ENCODE assay signal across 1 cellular context in the genomic region with DNA sequence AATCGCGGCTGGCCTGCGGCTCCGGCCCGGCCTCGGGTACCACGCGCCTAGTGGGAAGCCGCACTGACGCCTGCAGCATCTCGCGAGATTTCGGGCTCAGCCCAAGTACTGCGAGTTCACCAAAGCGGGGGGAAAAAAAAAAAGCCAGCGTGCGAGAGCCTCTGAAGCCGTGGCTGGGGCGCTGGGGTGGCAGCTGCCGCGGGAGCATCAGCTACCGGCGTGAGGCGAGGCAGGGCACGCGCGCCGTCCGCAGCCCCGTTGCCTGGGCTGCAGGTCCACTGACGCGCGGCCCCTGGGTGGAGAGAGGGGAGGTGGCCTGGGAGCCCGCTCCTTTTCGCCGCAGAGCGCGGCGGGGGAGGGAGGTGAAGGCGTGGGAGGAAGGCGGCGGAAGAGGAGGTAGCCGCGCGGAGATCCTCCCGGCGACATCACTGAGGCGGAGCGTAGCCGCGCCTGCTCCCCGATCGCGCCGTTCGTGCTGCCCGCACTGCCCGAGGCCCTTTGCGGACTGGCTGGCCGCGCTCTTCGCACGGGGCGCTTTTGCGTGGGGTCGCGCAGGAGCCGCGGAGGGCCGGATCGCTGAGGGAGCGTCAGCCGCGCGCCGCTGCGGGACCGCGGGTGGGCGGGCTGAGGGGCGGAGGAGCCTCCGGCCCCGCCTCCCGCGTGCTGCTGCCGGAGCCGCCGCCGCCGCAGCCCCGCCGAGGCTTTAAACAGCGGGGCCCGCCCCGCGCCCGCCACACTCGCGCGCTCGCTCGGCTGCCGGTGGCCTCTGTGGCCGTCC.
A peak's percentile ranks its signal among the peaks of the same experiment; 100 is the strongest.
TF ChIP-seq lines count a peak whose summit lies in the region.

A gene (plus strand): TSS at position 734 of the 778 bp plus-strand sequence. CDS start 189 bp downstream, outside the sequence.

TF ChIP-seq in GM12878, 131 proteins besides CTCF, POLR2A, EP300 and RAD21 (continued from another document and continues in another):
- TF ChIP-seq, protein P1, sequence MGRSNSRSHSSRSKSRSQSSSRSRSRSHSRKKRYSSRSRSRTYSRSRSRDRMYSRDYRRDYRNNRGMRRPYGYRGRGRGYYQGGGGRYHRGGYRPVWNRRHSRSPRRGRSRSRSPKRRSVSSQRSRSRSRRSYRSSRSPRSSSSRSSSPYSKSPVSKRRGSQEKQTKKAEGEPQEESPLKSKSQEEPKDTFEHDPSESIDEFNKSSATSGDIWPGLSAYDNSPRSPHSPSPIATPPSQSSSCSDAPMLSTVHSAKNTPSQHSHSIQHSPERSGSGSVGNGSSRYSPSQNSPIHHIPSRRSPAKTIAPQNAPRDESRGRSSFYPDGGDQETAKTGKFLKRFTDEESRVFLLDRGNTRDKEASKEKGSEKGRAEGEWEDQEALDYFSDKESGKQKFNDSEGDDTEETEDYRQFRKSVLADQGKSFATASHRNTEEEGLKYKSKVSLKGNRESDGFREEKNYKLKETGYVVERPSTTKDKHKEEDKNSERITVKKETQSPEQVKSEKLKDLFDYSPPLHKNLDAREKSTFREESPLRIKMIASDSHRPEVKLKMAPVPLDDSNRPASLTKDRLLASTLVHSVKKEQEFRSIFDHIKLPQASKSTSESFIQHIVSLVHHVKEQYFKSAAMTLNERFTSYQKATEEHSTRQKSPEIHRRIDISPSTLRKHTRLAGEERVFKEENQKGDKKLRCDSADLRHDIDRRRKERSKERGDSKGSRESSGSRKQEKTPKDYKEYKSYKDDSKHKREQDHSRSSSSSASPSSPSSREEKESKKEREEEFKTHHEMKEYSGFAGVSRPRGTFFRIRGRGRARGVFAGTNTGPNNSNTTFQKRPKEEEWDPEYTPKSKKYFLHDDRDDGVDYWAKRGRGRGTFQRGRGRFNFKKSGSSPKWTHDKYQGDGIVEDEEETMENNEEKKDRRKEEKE (IDR thresholded peaks at IDR 0.05) = no peak; the same call in 1 of the 2 replicates
- TF ChIP-seq, protein P2, sequence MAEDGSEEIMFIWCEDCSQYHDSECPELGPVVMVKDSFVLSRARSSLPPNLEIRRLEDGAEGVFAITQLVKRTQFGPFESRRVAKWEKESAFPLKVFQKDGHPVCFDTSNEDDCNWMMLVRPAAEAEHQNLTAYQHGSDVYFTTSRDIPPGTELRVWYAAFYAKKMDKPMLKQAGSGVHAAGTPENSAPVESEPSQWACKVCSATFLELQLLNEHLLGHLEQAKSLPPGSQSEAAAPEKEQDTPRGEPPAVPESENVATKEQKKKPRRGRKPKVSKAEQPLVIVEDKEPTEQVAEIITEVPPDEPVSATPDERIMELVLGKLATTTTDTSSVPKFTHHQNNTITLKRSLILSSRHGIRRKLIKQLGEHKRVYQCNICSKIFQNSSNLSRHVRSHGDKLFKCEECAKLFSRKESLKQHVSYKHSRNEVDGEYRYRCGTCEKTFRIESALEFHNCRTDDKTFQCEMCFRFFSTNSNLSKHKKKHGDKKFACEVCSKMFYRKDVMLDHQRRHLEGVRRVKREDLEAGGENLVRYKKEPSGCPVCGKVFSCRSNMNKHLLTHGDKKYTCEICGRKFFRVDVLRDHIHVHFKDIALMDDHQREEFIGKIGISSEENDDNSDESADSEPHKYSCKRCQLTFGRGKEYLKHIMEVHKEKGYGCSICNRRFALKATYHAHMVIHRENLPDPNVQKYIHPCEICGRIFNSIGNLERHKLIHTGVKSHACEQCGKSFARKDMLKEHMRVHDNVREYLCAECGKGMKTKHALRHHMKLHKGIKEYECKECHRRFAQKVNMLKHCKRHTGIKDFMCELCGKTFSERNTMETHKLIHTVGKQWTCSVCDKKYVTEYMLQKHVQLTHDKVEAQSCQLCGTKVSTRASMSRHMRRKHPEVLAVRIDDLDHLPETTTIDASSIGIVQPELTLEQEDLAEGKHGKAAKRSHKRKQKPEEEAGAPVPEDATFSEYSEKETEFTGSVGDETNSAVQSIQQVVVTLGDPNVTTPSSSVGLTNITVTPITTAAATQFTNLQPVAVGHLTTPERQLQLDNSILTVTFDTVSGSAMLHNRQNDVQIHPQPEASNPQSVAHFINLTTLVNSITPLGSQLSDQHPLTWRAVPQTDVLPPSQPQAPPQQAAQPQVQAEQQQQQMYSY (CRISPR knock-in tag; IDR thresholded peaks at IDR 0.05) = no peak
- TF ChIP-seq, protein P3, sequence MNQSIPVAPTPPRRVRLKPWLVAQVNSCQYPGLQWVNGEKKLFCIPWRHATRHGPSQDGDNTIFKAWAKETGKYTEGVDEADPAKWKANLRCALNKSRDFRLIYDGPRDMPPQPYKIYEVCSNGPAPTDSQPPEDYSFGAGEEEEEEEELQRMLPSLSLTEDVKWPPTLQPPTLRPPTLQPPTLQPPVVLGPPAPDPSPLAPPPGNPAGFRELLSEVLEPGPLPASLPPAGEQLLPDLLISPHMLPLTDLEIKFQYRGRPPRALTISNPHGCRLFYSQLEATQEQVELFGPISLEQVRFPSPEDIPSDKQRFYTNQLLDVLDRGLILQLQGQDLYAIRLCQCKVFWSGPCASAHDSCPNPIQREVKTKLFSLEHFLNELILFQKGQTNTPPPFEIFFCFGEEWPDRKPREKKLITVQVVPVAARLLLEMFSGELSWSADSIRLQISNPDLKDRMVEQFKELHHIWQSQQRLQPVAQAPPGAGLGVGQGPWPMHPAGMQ (IDR thresholded peaks at IDR 0.05; ENCODE audit: borderline replicate concordance) = peak; percentile 88
- TF ChIP-seq ZNF384 (IDR thresholded peaks at IDR 0.05; ENCODE audit: borderline replicate concordance, low read depth, low read length) (peak; percentile 95), ZSCAN29 (IDR thresholded peaks at IDR 0.05) (peak; percentile 17; the same call in 1 of the 2 replicates), NFXL1 (IDR thresholded peaks at IDR 0.05; ENCODE audit: borderline replicate concordance) (no peak), WRNIP1 (IDR thresholded peaks at IDR 0.05; ENCODE audit: borderline replicate concordance, low read depth, low read length) (no peak), NR2F1 (conservative IDR thresholded peaks at IDR 0.05) (no peak), MYC (IDR thresholded peaks at IDR 0.05; ENCODE audit: insufficient read depth, insufficient read length, insufficient replicate concordance, low read length, severe bottlenecking) (peak; percentile 70), TCF7 (IDR thresholded peaks at IDR 0.05; ENCODE audit: borderline replicate concordance) (no peak), RELA (IDR thresholded peaks at IDR 0.05; ENCODE audit: borderline replicate concordance, partially characterized antibody) (no peak), KAT2A (conservative IDR thresholded peaks at IDR 0.05; ENCODE audit: control insufficient read depth, low read depth, low read length) (no peak), PML (IDR thresholded peaks at IDR 0.05; ENCODE audit: low read length) (peak; percentile 73; the same call in 1 of the 2 replicates), EGR1 (IDR thresholded peaks at IDR 0.05; ENCODE audit: borderline replicate concordance in 1 of 2, low read depth in 2 of 2, low read length in 2 of 2) (peak; percentile 41 to 96), CBFB (IDR thresholded peaks at IDR 0.05; ENCODE audit: low read depth) (peak; percentile 79), RUNX3 (IDR thresholded peaks at IDR 0.05; ENCODE audit: low read length) (peak; percentile 79), FOS (IDR thresholded peaks at IDR 0.05; ENCODE audit: borderline replicate concordance, extremely low read depth, insufficient read length) (no peak), POLR2AphosphoS2 (IDR thresholded peaks at IDR 0.05; ENCODE audit: low read depth, low read length) (0 out of 2 replicates have a peak, but pooled peaks have one; percentile 46), TARDBP (IDR thresholded peaks at IDR 0.05; ENCODE audit: borderline replicate concordance) (no peak), CBX3 (IDR thresholded peaks at IDR 0.05; ENCODE audit: borderline replicate concordance, low read depth) (no peak)
- TF ChIP-seq, protein P4, sequence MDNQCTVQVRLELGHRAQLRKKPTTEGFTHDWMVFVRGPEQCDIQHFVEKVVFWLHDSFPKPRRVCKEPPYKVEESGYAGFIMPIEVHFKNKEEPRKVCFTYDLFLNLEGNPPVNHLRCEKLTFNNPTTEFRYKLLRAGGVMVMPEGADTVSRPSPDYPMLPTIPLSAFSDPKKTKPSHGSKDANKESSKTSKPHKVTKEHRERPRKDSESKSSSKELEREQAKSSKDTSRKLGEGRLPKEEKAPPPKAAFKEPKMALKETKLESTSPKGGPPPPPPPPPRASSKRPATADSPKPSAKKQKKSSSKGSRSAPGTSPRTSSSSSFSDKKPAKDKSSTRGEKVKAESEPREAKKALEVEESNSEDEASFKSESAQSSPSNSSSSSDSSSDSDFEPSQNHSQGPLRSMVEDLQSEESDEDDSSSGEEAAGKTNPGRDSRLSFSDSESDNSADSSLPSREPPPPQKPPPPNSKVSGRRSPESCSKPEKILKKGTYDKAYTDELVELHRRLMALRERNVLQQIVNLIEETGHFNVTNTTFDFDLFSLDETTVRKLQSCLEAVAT (IDR thresholded peaks at IDR 0.05) = 0 out of 2 replicates have a peak, but pooled peaks have one; percentile 17
- TF ChIP-seq, protein P5, sequence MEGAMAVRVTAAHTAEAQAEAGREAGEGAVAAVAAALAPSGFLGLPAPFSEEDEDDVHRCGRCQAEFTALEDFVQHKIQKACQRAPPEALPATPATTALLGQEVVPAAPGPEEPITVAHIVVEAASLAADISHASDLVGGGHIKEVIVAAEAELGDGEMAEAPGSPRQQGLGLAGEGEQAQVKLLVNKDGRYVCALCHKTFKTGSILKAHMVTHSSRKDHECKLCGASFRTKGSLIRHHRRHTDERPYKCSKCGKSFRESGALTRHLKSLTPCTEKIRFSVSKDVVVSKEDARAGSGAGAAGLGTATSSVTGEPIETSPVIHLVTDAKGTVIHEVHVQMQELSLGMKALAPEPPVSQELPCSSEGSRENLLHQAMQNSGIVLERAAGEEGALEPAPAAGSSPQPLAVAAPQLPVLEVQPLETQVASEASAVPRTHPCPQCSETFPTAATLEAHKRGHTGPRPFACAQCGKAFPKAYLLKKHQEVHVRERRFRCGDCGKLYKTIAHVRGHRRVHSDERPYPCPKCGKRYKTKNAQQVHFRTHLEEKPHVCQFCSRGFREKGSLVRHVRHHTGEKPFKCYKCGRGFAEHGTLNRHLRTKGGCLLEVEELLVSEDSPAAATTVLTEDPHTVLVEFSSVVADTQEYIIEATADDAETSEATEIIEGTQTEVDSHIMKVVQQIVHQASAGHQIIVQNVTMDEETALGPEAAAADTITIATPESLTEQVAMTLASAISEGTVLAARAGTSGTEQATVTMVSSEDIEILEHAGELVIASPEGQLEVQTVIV (IDR thresholded peaks at IDR 0.05; ENCODE audit: borderline replicate concordance, partially characterized antibody) = no peak
- TF ChIP-seq, protein P6, sequence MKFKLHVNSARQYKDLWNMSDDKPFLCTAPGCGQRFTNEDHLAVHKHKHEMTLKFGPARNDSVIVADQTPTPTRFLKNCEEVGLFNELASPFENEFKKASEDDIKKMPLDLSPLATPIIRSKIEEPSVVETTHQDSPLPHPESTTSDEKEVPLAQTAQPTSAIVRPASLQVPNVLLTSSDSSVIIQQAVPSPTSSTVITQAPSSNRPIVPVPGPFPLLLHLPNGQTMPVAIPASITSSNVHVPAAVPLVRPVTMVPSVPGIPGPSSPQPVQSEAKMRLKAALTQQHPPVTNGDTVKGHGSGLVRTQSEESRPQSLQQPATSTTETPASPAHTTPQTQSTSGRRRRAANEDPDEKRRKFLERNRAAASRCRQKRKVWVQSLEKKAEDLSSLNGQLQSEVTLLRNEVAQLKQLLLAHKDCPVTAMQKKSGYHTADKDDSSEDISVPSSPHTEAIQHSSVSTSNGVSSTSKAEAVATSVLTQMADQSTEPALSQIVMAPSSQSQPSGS (IDR thresholded peaks at IDR 0.05; ENCODE audit: low read length) = no peak
- TF ChIP-seq, protein P7, sequence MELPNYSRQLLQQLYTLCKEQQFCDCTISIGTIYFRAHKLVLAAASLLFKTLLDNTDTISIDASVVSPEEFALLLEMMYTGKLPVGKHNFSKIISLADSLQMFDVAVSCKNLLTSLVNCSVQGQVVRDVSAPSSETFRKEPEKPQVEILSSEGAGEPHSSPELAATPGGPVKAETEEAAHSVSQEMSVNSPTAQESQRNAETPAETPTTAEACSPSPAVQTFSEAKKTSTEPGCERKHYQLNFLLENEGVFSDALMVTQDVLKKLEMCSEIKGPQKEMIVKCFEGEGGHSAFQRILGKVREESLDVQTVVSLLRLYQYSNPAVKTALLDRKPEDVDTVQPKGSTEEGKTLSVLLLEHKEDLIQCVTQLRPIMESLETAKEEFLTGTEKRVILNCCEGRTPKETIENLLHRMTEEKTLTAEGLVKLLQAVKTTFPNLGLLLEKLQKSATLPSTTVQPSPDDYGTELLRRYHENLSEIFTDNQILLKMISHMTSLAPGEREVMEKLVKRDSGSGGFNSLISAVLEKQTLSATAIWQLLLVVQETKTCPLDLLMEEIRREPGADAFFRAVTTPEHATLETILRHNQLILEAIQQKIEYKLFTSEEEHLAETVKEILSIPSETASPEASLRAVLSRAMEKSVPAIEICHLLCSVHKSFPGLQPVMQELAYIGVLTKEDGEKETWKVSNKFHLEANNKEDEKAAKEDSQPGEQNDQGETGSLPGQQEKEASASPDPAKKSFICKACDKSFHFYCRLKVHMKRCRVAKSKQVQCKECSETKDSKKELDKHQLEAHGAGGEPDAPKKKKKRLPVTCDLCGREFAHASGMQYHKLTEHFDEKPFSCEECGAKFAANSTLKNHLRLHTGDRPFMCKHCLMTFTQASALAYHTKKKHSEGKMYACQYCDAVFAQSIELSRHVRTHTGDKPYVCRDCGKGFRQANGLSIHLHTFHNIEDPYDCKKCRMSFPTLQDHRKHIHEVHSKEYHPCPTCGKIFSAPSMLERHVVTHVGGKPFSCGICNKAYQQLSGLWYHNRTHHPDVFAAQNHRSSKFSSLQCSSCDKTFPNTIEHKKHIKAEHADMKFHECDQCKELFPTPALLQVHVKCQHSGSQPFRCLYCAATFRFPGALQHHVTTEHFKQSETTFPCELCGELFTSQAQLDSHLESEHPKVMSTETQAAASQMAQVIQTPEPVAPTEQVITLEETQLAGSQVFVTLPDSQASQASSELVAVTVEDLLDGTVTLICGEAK (IDR thresholded peaks at IDR 0.05; ENCODE audit: borderline replicate concordance) = no peak
- TF ChIP-seq, protein P8, sequence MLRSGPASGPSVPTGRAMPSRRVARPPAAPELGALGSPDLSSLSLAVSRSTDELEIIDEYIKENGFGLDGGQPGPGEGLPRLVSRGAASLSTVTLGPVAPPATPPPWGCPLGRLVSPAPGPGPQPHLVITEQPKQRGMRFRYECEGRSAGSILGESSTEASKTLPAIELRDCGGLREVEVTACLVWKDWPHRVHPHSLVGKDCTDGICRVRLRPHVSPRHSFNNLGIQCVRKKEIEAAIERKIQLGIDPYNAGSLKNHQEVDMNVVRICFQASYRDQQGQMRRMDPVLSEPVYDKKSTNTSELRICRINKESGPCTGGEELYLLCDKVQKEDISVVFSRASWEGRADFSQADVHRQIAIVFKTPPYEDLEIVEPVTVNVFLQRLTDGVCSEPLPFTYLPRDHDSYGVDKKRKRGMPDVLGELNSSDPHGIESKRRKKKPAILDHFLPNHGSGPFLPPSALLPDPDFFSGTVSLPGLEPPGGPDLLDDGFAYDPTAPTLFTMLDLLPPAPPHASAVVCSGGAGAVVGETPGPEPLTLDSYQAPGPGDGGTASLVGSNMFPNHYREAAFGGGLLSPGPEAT (IDR thresholded peaks at IDR 0.05; ENCODE audit: low read depth) = peak; percentile 84
